In genomic region chr16:70223216-70223615, GRCh38 we compare ENCODE assay signal across 1 cellular context. TPM values are rescaled to one million over a fixed set of nuclear protein-coding genes. Genes with fewer than 3 reads are reported as not detected.
"Had no signal": no experiment of that assay in that cellular context is flagged by ENCODE, and none has a peak within 500 bp of the region (broad histone marks: within the 10 kb centered on the region; RNA-seq: fewer than 3 reads in every experiment).

No MANE protein-coding gene starts in this region.

RNA-seq across cellular contexts. Expression of gene CLEC18C, which starts 49.6 kb away (rescaled TPM):
- total RNA-seq: bronchial epithelial cell had no signal
